Comparison of ENCODE assay signal across 9 cellular contexts in the genomic region with DNA sequence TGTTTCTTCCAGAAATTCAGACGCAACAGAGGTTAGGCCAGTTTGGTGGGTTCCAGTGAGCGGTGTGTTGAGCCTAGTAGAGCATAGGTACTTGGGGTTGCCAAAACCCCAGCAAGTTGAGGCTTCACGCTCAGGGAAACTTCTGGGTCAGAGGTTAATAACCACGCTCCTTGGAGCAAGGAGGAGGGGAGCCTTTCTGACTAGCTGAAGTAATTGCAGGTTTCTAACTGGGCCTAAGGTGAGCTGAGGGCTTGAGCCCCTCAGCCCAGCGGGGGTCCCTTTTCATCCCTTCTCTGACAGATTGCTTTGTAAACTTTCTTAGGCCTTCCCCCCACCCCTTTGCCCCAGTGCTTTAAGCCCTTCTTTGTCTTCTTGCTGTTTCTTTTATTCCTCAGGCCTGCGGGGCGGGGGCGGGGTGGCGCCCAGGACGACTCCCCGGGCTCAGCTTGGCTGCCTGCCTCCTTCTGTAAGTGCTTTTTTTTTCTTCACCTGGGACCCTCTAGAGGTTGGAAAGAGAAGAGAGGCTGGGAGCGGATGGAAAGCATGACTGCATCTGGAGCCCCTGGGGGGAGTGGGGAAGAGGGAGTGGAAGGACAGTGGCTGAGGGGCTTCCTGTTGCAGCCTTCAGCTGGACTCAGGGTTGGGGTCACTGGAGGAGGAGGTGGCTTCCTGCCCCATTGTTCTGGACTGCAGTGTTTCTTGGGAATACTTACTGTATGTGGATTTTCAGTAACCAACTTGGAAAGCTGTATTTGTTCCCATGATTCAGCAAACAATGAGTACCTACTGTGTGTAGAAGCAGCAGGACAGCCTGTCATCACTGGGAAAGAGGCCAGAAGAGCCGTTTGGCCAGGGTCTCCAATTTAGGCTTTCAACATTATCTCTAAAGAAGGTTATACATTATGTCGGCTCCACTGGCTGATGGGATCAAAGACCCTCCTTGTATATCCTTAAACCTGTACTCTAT. TPM values are rescaled to one million over a fixed set of nuclear protein-coding genes. Genes with fewer than 3 reads are reported as not detected.
DNase-seq lines count a peak whose midpoint lies in the region; ATAC-seq and TF ChIP-seq lines count a peak whose summit lies in the region.
"Had no signal": no experiment of that assay in that cellular context is flagged by ENCODE, and none has a peak within 500 bp of the region (broad histone marks: within the 10 kb centered on the region; RNA-seq: fewer than 3 reads in every experiment).

No MANE protein-coding gene starts in this region.

- H3K4me2 ChIP-seq in SK-N-SH, result peak overlapping the region; percentile 98

- H3K27me3 Mint-ChIP-seq in activated T-helper 2 cell treated with anti-CD3 and anti-CD28 coated beads, Interferon-gamma antibody, Interleukin-2, Interleukin-4, amounts not matched to agents 10 μg/mL and 5 μg/mL and 100 μg/mL, durations not matched to agents 14 hours and 24 hours and 36 hours (ENCODE audit: low read depth), result no peaks in the 10 kb centered on the region

- H4K20me1 ChIP-seq in SK-N-SH (ENCODE audit: insufficient read depth), result no peaks in the 10 kb centered on the region

- CTCF ChIA-PET in SK-N-SH (lab: Yijun Ruan, JAX), result interaction anchor here (0.8 to 5.9 kb wide), 4 partner anchors 15 to 141 kb away, joined by 4 to 61 read pairs (median 4); no protein-coding TSS in a partner anchor

- H3K36me3 ChIP-seq in SK-N-SH (replicated peaks in 1 of 2; ENCODE audit: control insufficient read depth in 1 of 2, insufficient read depth in 2 of 2, low read length in 1 of 2) (peaks cover 10 to 14% of the 10 kb centered on the region in 2 experiments), suprapubic skin (no peaks in the 10 kb centered on the region)

- H3K79me2 ChIP-seq in SK-N-SH (ENCODE audit: insufficient read depth), result peaks cover 49% of the 10 kb centered on the region

- H3K27ac ChIP-seq in SK-N-SH (ENCODE audit: low read depth in 2 of 2, low read length in 1 of 2) (peak overlapping the region; percentile 92 to 99), suprapubic skin (peak overlapping the region; percentile 98)

- peak overlapping the region; percentile 17 to 97; a peak in 2 of 4 replicates for H3K4me3 ChIP-seq in SK-N-SH (ENCODE audit: low read depth in 2 of 2, low read length in 1 of 2)
- H3K4me3 ChIP-seq in suprapubic skin, result peak overlapping the region; percentile 65

- TF ChIP-seq POLR2A in suprapubic skin (IDR thresholded peaks at IDR 0.05), result no peak

- TF ChIP-seq CTCF in SK-N-SH (IDR thresholded peaks at IDR 0.05), result no peak
- no peak for TF ChIP-seq CTCF in suprapubic skin (IDR thresholded peaks at IDR 0.05)

- peaks cover 18% of the 10 kb centered on the region for H3K36me3 Mint-ChIP-seq in activated T-helper 2 cell treated with anti-CD3 and anti-CD28 coated beads, Interferon-gamma antibody, Interleukin-2, Interleukin-4, amounts not matched to agents 10 μg/mL and 5 μg/mL and 100 μg/mL, durations not matched to agents 14 hours and 24 hours and 36 hours (ENCODE audit: low read depth)

- TF ChIP-seq EP300 in SK-N-SH (IDR thresholded peaks at IDR 0.05; ENCODE audit: borderline replicate concordance in 1 of 2, low read depth in 1 of 2, low read length in 1 of 2) (no peak), suprapubic skin (IDR thresholded peaks at IDR 0.05) (no peak)

- peak overlapping the region; percentile 45 for H3K4me3 Mint-ChIP-seq in activated T-helper 2 cell treated with anti-CD3 and anti-CD28 coated beads, Interferon-gamma antibody, Interleukin-2, Interleukin-4, amounts not matched to agents 10 μg/mL and 5 μg/mL and 100 μg/mL, durations not matched to agents 14 hours and 24 hours and 36 hours (ENCODE audit: low read depth)

- no peak for TF ChIP-seq RAD21 in SK-N-SH (IDR thresholded peaks at IDR 0.05; ENCODE audit: low read length)

- H3K9ac ChIP-seq in SK-N-SH, result peak overlapping the region; percentile 8; the same call in 1 of the 2 replicates

- 70% methylated on average over 13 of the region's 14 CpGs for WGBS in SK-N-SH (ENCODE audit: low lambda C conversion rate)
- 27% methylated on average over 14 of the region's 14 CpGs for WGBS in suprapubic skin

- H3K9me3 ChIP-seq in SK-N-SH (no peaks in the 10 kb centered on the region), suprapubic skin (no peaks in the 10 kb centered on the region)

- no peak overlapping the region for H3K27ac Mint-ChIP-seq in activated T-helper 2 cell treated with anti-CD3 and anti-CD28 coated beads, Interferon-gamma antibody, Interleukin-2, Interleukin-4, amounts not matched to agents 10 μg/mL and 5 μg/mL and 100 μg/mL, durations not matched to agents 14 hours and 24 hours and 36 hours

- no peak for ATAC-seq in SK-N-SH treated with all-trans-retinoic acid at 6 μM for 48 hours
- ATAC-seq in HG02798 (IDR thresholded peaks at IDR 0.05; ENCODE audit: poor library complexity, unreplicated experiment), result no peak
- ATAC-seq in HG02981 (IDR thresholded peaks at IDR 0.05; ENCODE audit: unreplicated experiment), result no peak

- no peak overlapping the region for H2AFZ ChIP-seq in SK-N-SH (ENCODE audit: low read depth)

- intact Hi-C loops in activated T-helper 2 cell treated with anti-CD3 and anti-CD28 coated beads, Interferon-gamma antibody, Interleukin-2, Interleukin-4, amounts not matched to agents 10 μg/mL and 5 μg/mL and 100 μg/mL, durations not matched to agents 14 hours and 24 hours and 36 hours (cut with micrococcal nuclease), result no loop called here

- H3K9me2 ChIP-seq in SK-N-SH, result no peaks in the 10 kb centered on the region

- H3K27me3 ChIP-seq in SK-N-SH (ENCODE audit: insufficient read depth) (no peaks in the 10 kb centered on the region), suprapubic skin (no peaks in the 10 kb centered on the region)

- H3F3A ChIP-seq in SK-N-SH (replicated peaks; ENCODE audit: insufficient read depth), result peaks cover 15% of the 10 kb centered on the region

- DNase-seq in SK-N-SH, result peak; percentile 44
- no peak for DNase-seq in activated T-helper 2 cell treated with anti-CD3 and anti-CD28 coated beads, Interferon-gamma antibody, Interleukin-2, Interleukin-4, amounts not matched to agents 10 μg/mL and 5 μg/mL and 100 μg/mL, durations not matched to agents 14 hours and 24 hours and 36 hours (ENCODE audit: low spot score)
- DNase-seq in iPS-NIHi7 (ENCODE audit: extremely low spot score), result peak; percentile 71
- DNase-seq in suprapubic skin (ENCODE audit: low spot score in 2 of 2), result no peak
- no peak for DNase-seq in SIG-M5 treated with dmso at 0.1 percent for 504 hours (lab: John Stamatoyannopoulos, UW; ENCODE audit: unreplicated experiment)
- DNase-seq: ACHN had no signal

- POLR2A ChIA-PET in SK-N-SH (lab: Yijun Ruan, JAX), result no interaction called here

- H3K4me1 ChIP-seq in SK-N-SH (ENCODE audit: control insufficient read depth in 1 of 2, insufficient read depth in 2 of 2, low read depth in 1 of 2, low read length in 1 of 2) (peaks cover 15 to 30% of the 10 kb centered on the region in 2 experiments), suprapubic skin (peaks cover 54% of the 10 kb centered on the region)

- peaks cover 28% of the 10 kb centered on the region for H3K4me1 Mint-ChIP-seq in activated T-helper 2 cell treated with anti-CD3 and anti-CD28 coated beads, Interferon-gamma antibody, Interleukin-2, Interleukin-4, amounts not matched to agents 10 μg/mL and 5 μg/mL and 100 μg/mL, durations not matched to agents 14 hours and 24 hours and 36 hours (ENCODE audit: low read depth)

- peaks cover 16% of the 10 kb centered on the region for H3K9me3 Mint-ChIP-seq in activated T-helper 2 cell treated with anti-CD3 and anti-CD28 coated beads, Interferon-gamma antibody, Interleukin-2, Interleukin-4, amounts not matched to agents 10 μg/mL and 5 μg/mL and 100 μg/mL, durations not matched to agents 14 hours and 24 hours and 36 hours

TF ChIP-seq in SK-N-SH, 30 proteins besides CTCF, POLR2A, EP300 and RAD21 (continues in another document):
- TF ChIP-seq TAF1 (IDR thresholded peaks at IDR 0.05; ENCODE audit: borderline replicate concordance, low read depth, low read length), result no peak

TF ChIP-seq in SK-N-SH treated with all-trans-retinoic acid at 6 μM for 48 hours, 23 proteins besides CTCF, POLR2A, EP300 and RAD21 (continues in another document):
- no peak for TF ChIP-seq ZNF8 (CRISPR knock-in tag; IDR thresholded peaks at IDR 0.05)
- TF ChIP-seq PPARA (CRISPR knock-in tag; IDR thresholded peaks at IDR 0.05; ENCODE audit: borderline replicate concordance), result no peak
- TF ChIP-seq CSDC2 (CRISPR knock-in tag; IDR thresholded peaks at IDR 0.05), result no peak

RNA-seq across cellular contexts. Expression of a gene that starts 1.4 kb away (rescaled TPM):
- 5.0 and 6.4 TPM in 2 replicates for polyA plus RNA-seq in SK-N-SH (2012; rRNA removed)
- 6.5 and 7.1 TPM in 2 replicates for polyA plus RNA-seq in SK-N-SH (2012; cell fraction: cytosol; rRNA removed)
- polyA plus RNA-seq in SK-N-SH (2012; cell fraction: nucleus; rRNA removed), result 5.1 and 9.1 TPM in 2 replicates
- 4.9 and 6.1 TPM in 2 replicates for total RNA-seq in activated T-helper 2 cell treated with anti-CD3 and anti-CD28 coated beads, Interferon-gamma antibody, Interleukin-2, Interleukin-4, amounts not matched to agents 10 μg/mL and 5 μg/mL and 100 μg/mL, durations not matched to agents 14 hours and 24 hours and 36 hours
- total RNA-seq in suprapubic skin, result 10 to 100 TPM; 21.1 to 38.2 (median 30.3) TPM

RNA-seq across cellular contexts. Expression of a gene that starts 26.9 kb away (rescaled TPM):
- polyA plus RNA-seq in SK-N-SH (2012; rRNA removed), result 111 and 141 TPM in 2 replicates
- 158 and 178 TPM in 2 replicates for polyA plus RNA-seq in SK-N-SH (2012; cell fraction: cytosol; rRNA removed)
- 46.4 and 78.9 TPM in 2 replicates for polyA plus RNA-seq in SK-N-SH (2012; cell fraction: nucleus; rRNA removed)
- total RNA-seq in activated T-helper 2 cell treated with anti-CD3 and anti-CD28 coated beads, Interferon-gamma antibody, Interleukin-2, Interleukin-4, amounts not matched to agents 10 μg/mL and 5 μg/mL and 100 μg/mL, durations not matched to agents 14 hours and 24 hours and 36 hours, result 231 and 237 TPM in 2 replicates
- 10 to 100 TPM; 60.9 to 85.3 (median 66.0) TPM for total RNA-seq in suprapubic skin

RNA-seq across cellular contexts. Expression of a gene that starts 53.5 kb away (rescaled TPM):
- 1.1 and 1.2 TPM in 2 replicates for polyA plus RNA-seq in SK-N-SH (2012; rRNA removed)
- polyA plus RNA-seq in SK-N-SH (2012; cell fraction: cytosol; rRNA removed), result 0.68 and 0.90 TPM in 2 replicates
- polyA plus RNA-seq in SK-N-SH (2012; cell fraction: nucleus; rRNA removed), result 3.9 and 4.7 TPM in 2 replicates
- 3.3 and 5.6 TPM in 2 replicates for total RNA-seq in activated T-helper 2 cell treated with anti-CD3 and anti-CD28 coated beads, Interferon-gamma antibody, Interleukin-2, Interleukin-4, amounts not matched to agents 10 μg/mL and 5 μg/mL and 100 μg/mL, durations not matched to agents 14 hours and 24 hours and 36 hours
- total RNA-seq in suprapubic skin, result 10 to 100 TPM; 34.1 to 93.1 (median 43.2) TPM

Comparison
In these comparisons a context has a peak if more than half of its experiments do, and no peak if none do; other contexts are left out.
1. DNase-seq: peak in SK-N-SH (single experiment) and iPS-NIHi7 (single experiment); none in activated T-helper 2 cell treated with anti-CD3 and anti-CD28 coated beads, Interferon-gamma antibody, Interleukin-2, Interleukin-4, amounts not matched to agents 10 μg/mL and 5 μg/mL and 100 μg/mL, durations not matched to agents 14 hours and 24 hours and 36 hours (single experiment), suprapubic skin (0 of 2) and SIG-M5 treated with dmso at 0.1 percent for 504 hours (single experiment).